Comparison of ENCODE assay signal across 9 cellular contexts in the genomic region with DNA sequence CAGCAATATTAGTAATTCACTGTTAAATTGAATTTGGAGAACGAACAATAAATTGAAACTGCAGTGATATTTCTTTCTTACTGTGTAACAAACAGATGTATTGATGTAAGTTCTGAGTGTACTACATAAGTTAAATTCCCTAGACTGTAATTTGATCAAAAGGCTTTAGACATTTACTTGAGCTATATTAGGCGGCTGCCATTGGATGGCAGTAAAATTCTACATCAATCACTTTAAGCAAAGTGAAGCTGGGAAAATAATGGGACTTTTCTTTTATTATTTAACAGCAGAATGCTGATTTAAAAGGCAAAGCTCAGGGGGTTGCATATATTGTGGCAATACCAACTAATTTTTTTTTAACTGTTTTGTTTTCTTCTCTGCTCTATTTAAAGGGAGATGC.
DNase-seq lines count a peak whose midpoint lies in the region; ATAC-seq, FAIRE-seq and TF ChIP-seq lines count a peak whose summit lies in the region.
"Had no signal": no experiment of that assay in that cellular context is flagged by ENCODE, and none has a peak within 500 bp of the region (broad histone marks: within the 10 kb centered on the region; RNA-seq: fewer than 3 reads in every experiment).

No MANE protein-coding gene starts in this region.

- H3F3A ChIP-seq in PC-9 (ENCODE audit: insufficient read depth, low read depth): no peaks in the 10 kb centered on the region

- POLR2A ChIA-PET in PC-9 (lab: Charles Lee; ENCODE audit: unreplicated experiment): no interaction called here

- peak; percentile 74 for FAIRE-seq in endometrium (lab: Jason Lieb, UNC)

- no peaks in the 10 kb centered on the region for H3K4me1 ChIP-seq in PC-9 (replicated peaks; ENCODE audit: insufficient read depth)

- no peaks in the 10 kb centered on the region for H3K79me2 ChIP-seq in PC-9 (ENCODE audit: low read depth)

- no peak overlapping the region for H3K27ac ChIP-seq in PC-9

- no peaks in the 10 kb centered on the region for H3K36me3 ChIP-seq in PC-9 (ENCODE audit: low read depth)

- no peak overlapping the region for H2AFZ ChIP-seq in PC-9

- CTCF ChIA-PET in PC-9 (lab: Charles Lee): interaction anchor here (0.5 to 0.7 kb wide), 2 partner anchors 68 to 1139 kb away, joined by 3 to 5 read pairs; no protein-coding TSS in a partner anchor

- no peaks in the 10 kb centered on the region for H3K9me2 ChIP-seq in PC-9 (ENCODE audit: insufficient read depth)

- no peaks in the 10 kb centered on the region for H4K20me1 ChIP-seq in PC-9 (ENCODE audit: insufficient read depth)

- no peaks in the 10 kb centered on the region for H3K9me3 ChIP-seq in PC-9 (ENCODE audit: insufficient read depth, low read depth)

- H3K4me2 ChIP-seq in PC-9: no peak overlapping the region

- no TSS peak for BruUV-seq in PC-9 (replicated peaks; lab: Mats Ljungman, UMichigan)

- intact Hi-C loops in Right ventricle myocardium superior (cut with DNase I): no loop called here
- intact Hi-C loops in left cardiac atrium (cut with DNase I): loop anchor here in 1 of 2 donors (10.0 kb wide), 1 partner anchor 377 kb away; no protein-coding TSS in a partner anchor
- intact Hi-C loops in PC-9 (cut with micrococcal nuclease; ENCODE audit: unreplicated experiment): loop anchor here (5.0 to 10.0 kb wide), 2 partner anchors 1257 to 1900 kb away; no protein-coding TSS in a partner anchor

- H3K27me3 ChIP-seq in PC-9 (ENCODE audit: insufficient read depth, low read depth): no peaks in the 10 kb centered on the region

- ATAC-seq in Right ventricle myocardium superior (ENCODE audit: poor library complexity) (peak; percentile 59), left cardiac atrium (no peak), GM18907 (IDR thresholded peaks at IDR 0.05; ENCODE audit: unreplicated experiment) (no peak)

- no peak; the same call in 1 of the 2 replicates for TF ChIP-seq CTCF in PC-9 (conservative IDR thresholded peaks at IDR 0.05)

- no peak for DNase-seq in Right ventricle myocardium superior
- DNase-seq in left cardiac atrium: no peak
- peak; percentile 69 for DNase-seq in NCI-H82 (lab: John Stamatoyannopoulos, UW)
- DNase-seq in stromal cell of bone marrow (ENCODE audit: low read depth): peak; percentile 46
- DNase-seq in PC-9: no peak
- no peak for DNase-seq in NOMO-1 treated with dmso at 0.1 percent for 144 hours (lab: John Stamatoyannopoulos, UW; ENCODE audit: unreplicated experiment)
- DNase-seq: CD4-positive, CD25-positive, alpha-beta regulatory T cell had no signal

- no peak overlapping the region for H3K4me3 ChIP-seq in PC-9

Comparison
In these comparisons a context has a peak if more than half of its experiments do, and no peak if none do; other contexts are left out.
1. DNase-seq: peak in NCI-H82 (single experiment) and stromal cell of bone marrow (single experiment); none in Right ventricle myocardium superior (single experiment), left cardiac atrium (single experiment), PC-9 (0 of 2) and NOMO-1 treated with dmso at 0.1 percent for 144 hours (single experiment).